Comparison of ENCODE assay signal across 8 cellular contexts in genomic region chr1:44721521-44722361, GRCh38. TPM values are rescaled to one million over a fixed set of nuclear protein-coding genes. Genes with fewer than 3 reads are reported as not detected.
A peak's percentile ranks its signal among the peaks of the same experiment; 100 is the strongest.
DNase-seq lines count a peak whose midpoint lies in the region; ATAC-seq and TF ChIP-seq lines count a peak whose summit lies in the region.
"Had no signal": no experiment of that assay in that cellular context is flagged by ENCODE, and none has a peak within 500 bp of the region (broad histone marks: within the 10 kb centered on the region; RNA-seq: fewer than 3 reads in every experiment).

No MANE protein-coding gene starts in this region.

- no peak for TF ChIP-seq CTCF in kidney epithelial cell (IDR thresholded peaks at IDR 0.05; ENCODE audit: insufficient read depth, low read length, poor library complexity, severe bottlenecking)

- peak; percentile 100 for DNase-seq in MV-4-11 (lab: John Stamatoyannopoulos, UW)
- peak; percentile 97 for DNase-seq in SW480 (ENCODE audit: low spot score)
- peak; percentile 79 for DNase-seq in astrocyte of the hippocampus (ENCODE audit: low read depth, low spot score)
- DNase-seq in kidney epithelial cell (ENCODE audit: low read depth) = peak; percentile 95
- DNase-seq in stimulated activated CD4-positive, alpha-beta T cell treated with anti-CD3 and anti-CD28 coated beads, Interleukin-4, amount 100 ng/mL, for 48 hours (ENCODE audit: low read depth in 2 of 2) = peak; percentile 67 to 83

- ATAC-seq in GM18502 (IDR thresholded peaks at IDR 0.05; ENCODE audit: poor library complexity, unreplicated experiment) = peak; percentile 78
- peak; percentile 60 for ATAC-seq in HG02588 (IDR thresholded peaks at IDR 0.05; ENCODE audit: unreplicated experiment)

- no peaks in the 10 kb centered on the region for H3K36me3 ChIP-seq in kidney epithelial cell (ENCODE audit: control insufficient read depth, insufficient read depth, low read length)

- no peaks in the 10 kb centered on the region for H3K27me3 ChIP-seq in kidney epithelial cell (ENCODE audit: control insufficient read depth, insufficient read depth, low read length)

- H3K4me3 ChIP-seq in kidney epithelial cell (ENCODE audit: low read depth, low read length) = no peak overlapping the region

RNA-seq across cellular contexts. Expression of gene RNU5D-1, which starts 9.2 kb away (rescaled TPM):
- not detected in 2 replicates for total RNA-seq in kidney epithelial cell
- total RNA-seq: subcutaneous adipose tissue had no signal

RNA-seq across cellular contexts. Expression of gene KIF2C, which starts 17.9 kb away (rescaled TPM):
- total RNA-seq in kidney epithelial cell = 9.5 and 11.8 TPM in 2 replicates

RNA-seq across cellular contexts. Expression of gene ARMH1, which starts 47.2 kb away (rescaled TPM):
- total RNA-seq in kidney epithelial cell = 4.7 TPM in 1 of 2 replicates, not detected in the other

RNA-seq across cellular contexts. Expression of gene TMEM53, which starts 47.5 kb away (rescaled TPM):
- 11.5 and 12.2 TPM in 2 replicates for total RNA-seq in kidney epithelial cell

RNA-seq across cellular contexts. Expression of gene RPS8, which starts 53.6 kb away (rescaled TPM):
- total RNA-seq in kidney epithelial cell = 3,692 and 4,100 TPM in 2 replicates
